31 cellular contexts compared by ENCODE assay signal in genomic region chr3:138401834-138402233, GRCh38. TPM values are rescaled to one million over a fixed set of nuclear protein-coding genes. Genes with fewer than 3 reads are reported as not detected.
"Had no signal": no experiment of that assay in that cellular context is flagged by ENCODE, and none has a peak within 500 bp of the region (broad histone marks: within the 10 kb centered on the region; RNA-seq: fewer than 3 reads in every experiment).

No MANE protein-coding gene starts in this region.

- DNase-seq: activated CD4-positive, alpha-beta T cell treated with anti-CD3 and anti-CD28 coated beads for 4 hours; activated CD8-positive, alpha-beta memory T cell treated with anti-CD3 and anti-CD28 coated beads, Interleukin-2, amount 50 U/mL, for 4 hours; activated CD8-positive, alpha-beta T cell treated with anti-CD3 and anti-CD28 coated beads for 36 hours; activated effector memory CD4-positive, alpha-beta T cell treated with anti-CD3 and anti-CD28 coated beads, Interleukin-2, amount 50 U/mL, for 16 hours; activated naive CD4-positive, alpha-beta T cell treated with Interleukin-2 at 50 U/mL for 16 hours; activated naive CD8-positive, alpha-beta T cell treated with anti-CD3 and anti-CD28 coated beads, Interleukin-2, amount 50 U/mL, for 24 hours; amygdala; MG63; MV-4-11; NCI-H1092 treated with DMSO at 0.1 percent for 48 hours; NCI-H1417 treated with DMSO at 0.1 percent for 48 hours; NCI-H1694; NCI-H2029; NCI-H2107; NCI-H2171 treated with DMSO at 0.1 percent for 48 hours; NCI-H226; NCI-H526 treated with DMSO at 0.1 percent for 48 hours; NCI-H82; NK-92 treated with Interleukin-12 subunit alpha and Interleukin-12 subunit beta, amount 100 ng/mL, for 24 hours; OCI-M1; RPMI8226; SJCRH30; SK-N-SH; T-helper 1 cell; WERI-Rb-1 had no signal

- H3K4me3 ChIP-seq: MG63, SJCRH30 had no signal

- H3K9ac ChIP-seq: KMS-11, SK-N-SH had no signal

- H3K9me3 ChIP-seq: MG63, SJCRH30, SK-N-SH had no signal

- ATAC-seq: activated CD4-positive, CD25-positive, alpha-beta regulatory T cell treated with anti-CD3 and anti-CD28 coated beads, Interleukin-2, amount 50 U/mL, for 24 hours; activated CD8-positive, alpha-beta T cell treated with anti-CD3 and anti-CD28 coated beads for 36 hours; activated naive CD4-positive, alpha-beta T cell treated with anti-CD3 and anti-CD28 coated beads, Interleukin-2, amount 50 U/mL, for 72 hours; activated naive CD8-positive, alpha-beta T cell treated with anti-CD3 and anti-CD28 coated beads, Interleukin-2, amount 50 U/mL, for 24 hours; Panc1; Right ventricle myocardium inferior had no signal

- H3K27ac ChIP-seq: KMS-11, SJCRH30, WERI-Rb-1 had no signal

- H3K4me2 ChIP-seq: KMS-11, SK-N-SH had no signal

- H3K27me3 ChIP-seq: MG63, SJCRH30 had no signal

- H3K36me3 ChIP-seq: MG63, WERI-Rb-1 had no signal

- H3K4me1 ChIP-seq: SJCRH30 had no signal

RNA-seq across cellular contexts. Expression of gene MRAS, which starts 53.5 kb away (rescaled TPM):
- total RNA-seq: T-helper 2 cell treated with Interferon-gamma antibody and Interleukin-4, amounts not matched to agents 100 ng/mL and 5 ng/mL, for 36 hours had no signal
